1 cellular context compared by ENCODE assay signal in the genomic region with DNA sequence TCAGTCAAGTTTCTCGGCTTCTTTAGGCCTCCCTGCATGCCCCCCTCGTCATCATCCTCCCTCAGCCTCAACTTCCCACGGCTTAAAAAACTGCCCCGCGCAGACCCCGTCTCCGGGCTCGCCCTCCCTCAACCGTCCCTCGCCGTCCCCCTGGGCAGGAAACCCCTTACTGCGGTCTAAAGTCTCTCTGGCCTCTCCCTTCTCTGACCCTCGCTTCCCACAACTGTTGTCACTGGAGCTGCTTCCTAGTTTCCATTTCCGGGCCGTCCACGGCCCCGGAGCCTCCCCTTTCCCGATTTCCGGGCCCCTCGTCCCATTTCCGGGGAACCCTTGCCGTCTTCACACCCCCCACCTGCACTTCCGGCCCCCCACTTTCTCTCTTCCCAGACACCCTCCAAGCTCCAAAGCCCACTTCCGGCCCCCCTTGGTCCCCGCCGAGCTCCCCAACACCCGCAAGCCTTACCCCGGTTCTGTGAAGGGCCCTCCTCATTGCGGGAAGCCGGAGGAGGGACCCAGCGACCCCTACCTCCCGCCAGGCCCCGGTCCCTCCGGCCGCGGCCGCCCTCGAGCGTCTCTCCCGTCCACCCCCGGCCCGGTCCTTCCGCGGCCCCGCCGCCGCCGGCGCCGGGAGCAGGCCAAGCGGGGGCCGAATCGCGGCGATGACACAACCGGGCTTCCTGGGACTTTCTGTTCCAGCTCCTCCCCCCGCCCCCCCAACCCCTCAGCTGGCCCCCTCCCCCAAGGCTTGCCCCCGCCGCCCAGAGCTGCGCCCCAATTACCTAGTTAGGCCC.
TF ChIP-seq lines count a peak whose summit lies in the region.

No MANE protein-coding gene starts in this region.

TF ChIP-seq in K562, 482 proteins besides CTCF, POLR2A, EP300 and RAD21 (continued from another document and continues in another):
- TF ChIP-seq, protein P1, sequence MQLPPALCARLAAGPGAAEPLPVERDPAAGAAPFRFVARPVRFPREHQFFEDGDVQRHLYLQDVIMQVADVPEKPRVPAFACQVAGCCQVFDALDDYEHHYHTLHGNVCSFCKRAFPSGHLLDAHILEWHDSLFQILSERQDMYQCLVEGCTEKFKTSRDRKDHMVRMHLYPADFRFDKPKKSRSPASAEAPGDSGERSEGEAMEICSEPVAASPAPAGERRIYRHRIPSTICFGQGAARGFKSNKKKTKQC (CRISPR knock-in tag; IDR thresholded peaks at IDR 0.05) = no peak
- TF ChIP-seq, protein P2, sequence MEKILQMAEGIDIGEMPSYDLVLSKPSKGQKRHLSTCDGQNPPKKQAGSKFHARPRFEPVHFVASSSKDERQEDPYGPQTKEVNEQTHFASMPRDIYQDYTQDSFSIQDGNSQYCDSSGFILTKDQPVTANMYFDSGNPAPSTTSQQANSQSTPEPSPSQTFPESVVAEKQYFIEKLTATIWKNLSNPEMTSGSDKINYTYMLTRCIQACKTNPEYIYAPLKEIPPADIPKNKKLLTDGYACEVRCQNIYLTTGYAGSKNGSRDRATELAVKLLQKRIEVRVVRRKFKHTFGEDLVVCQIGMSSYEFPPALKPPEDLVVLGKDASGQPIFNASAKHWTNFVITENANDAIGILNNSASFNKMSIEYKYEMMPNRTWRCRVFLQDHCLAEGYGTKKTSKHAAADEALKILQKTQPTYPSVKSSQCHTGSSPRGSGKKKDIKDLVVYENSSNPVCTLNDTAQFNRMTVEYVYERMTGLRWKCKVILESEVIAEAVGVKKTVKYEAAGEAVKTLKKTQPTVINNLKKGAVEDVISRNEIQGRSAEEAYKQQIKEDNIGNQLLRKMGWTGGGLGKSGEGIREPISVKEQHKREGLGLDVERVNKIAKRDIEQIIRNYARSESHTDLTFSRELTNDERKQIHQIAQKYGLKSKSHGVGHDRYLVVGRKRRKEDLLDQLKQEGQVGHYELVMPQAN (IDR thresholded peaks at IDR 0.05; ENCODE audit: borderline replicate concordance) = peak; percentile 63
- 0 out of 4 replicates have a peak, but pooled peaks of 1 of the 2 experiments have one; percentile 9 for TF ChIP-seq MAZ (CRISPR knock-in tag; conservative IDR thresholded peaks at IDR 0.05 in 1 of 2, IDR thresholded peaks at IDR 0.05 in 1 of 2)
- no peak for TF ChIP-seq RFX1 (IDR thresholded peaks at IDR 0.05)
- TF ChIP-seq NFXL1 (CRISPR knock-in tag; IDR thresholded peaks at IDR 0.05) = no peak
- no peak for TF ChIP-seq NFYB (IDR thresholded peaks at IDR 0.05; ENCODE audit: extremely low read depth, insufficient read length)
- TF ChIP-seq CEBPG (CRISPR knock-in tag; IDR thresholded peaks at IDR 0.05) = no peak
- TF ChIP-seq CEBPG (tag; conservative IDR thresholded peaks at IDR 0.05 in 1 of 2, IDR thresholded peaks at IDR 0.05 in 1 of 2) = no peak
- TF ChIP-seq HDAC3 (IDR thresholded peaks at IDR 0.05; ENCODE audit: borderline replicate concordance, partially characterized antibody) = no peak
- peak in 1 of 2 experiments; percentile 58; a peak in 1 of 4 replicates for TF ChIP-seq TRIM24 (IDR thresholded peaks at IDR 0.05)
- no peak for TF ChIP-seq ARHGAP35 (IDR thresholded peaks at IDR 0.05; ENCODE audit: partially characterized antibody)
- TF ChIP-seq ZNF707 (CRISPR knock-in tag; conservative IDR thresholded peaks at IDR 0.05) = no peak
- no peak for TF ChIP-seq MAFG (tag; conservative IDR thresholded peaks at IDR 0.05)
- TF ChIP-seq, protein P3, sequence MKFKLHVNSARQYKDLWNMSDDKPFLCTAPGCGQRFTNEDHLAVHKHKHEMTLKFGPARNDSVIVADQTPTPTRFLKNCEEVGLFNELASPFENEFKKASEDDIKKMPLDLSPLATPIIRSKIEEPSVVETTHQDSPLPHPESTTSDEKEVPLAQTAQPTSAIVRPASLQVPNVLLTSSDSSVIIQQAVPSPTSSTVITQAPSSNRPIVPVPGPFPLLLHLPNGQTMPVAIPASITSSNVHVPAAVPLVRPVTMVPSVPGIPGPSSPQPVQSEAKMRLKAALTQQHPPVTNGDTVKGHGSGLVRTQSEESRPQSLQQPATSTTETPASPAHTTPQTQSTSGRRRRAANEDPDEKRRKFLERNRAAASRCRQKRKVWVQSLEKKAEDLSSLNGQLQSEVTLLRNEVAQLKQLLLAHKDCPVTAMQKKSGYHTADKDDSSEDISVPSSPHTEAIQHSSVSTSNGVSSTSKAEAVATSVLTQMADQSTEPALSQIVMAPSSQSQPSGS (CRISPR knock-in tag; IDR thresholded peaks at IDR 0.05) = no peak
- no peak for TF ChIP-seq FOXA3 (CRISPR knock-in tag; conservative IDR thresholded peaks at IDR 0.05 in 1 of 2, IDR thresholded peaks at IDR 0.05 in 1 of 2)
- TF ChIP-seq ZNF354B (CRISPR knock-in tag; IDR thresholded peaks at IDR 0.05) = no peak
- no peak for TF ChIP-seq CBX5 (IDR thresholded peaks at IDR 0.05; ENCODE audit: borderline replicate concordance, low read depth)
- TF ChIP-seq BHLHE40 (IDR thresholded peaks at IDR 0.05; ENCODE audit: low read length) = no peak
- no peak for TF ChIP-seq ZBTB8A (IDR thresholded peaks at IDR 0.05; ENCODE audit: partially characterized antibody)
- TF ChIP-seq RBFOX2 (IDR thresholded peaks at IDR 0.05; ENCODE audit: low read depth, low read length) = peak; percentile 75
- no peak for TF ChIP-seq CEBPB (tag; IDR thresholded peaks at IDR 0.05)
- no peak for TF ChIP-seq PTBP1 (IDR thresholded peaks at IDR 0.05; ENCODE audit: low read depth, low read length)
- TF ChIP-seq FOXK2 (conservative IDR thresholded peaks at IDR 0.05 in 1 of 2, IDR thresholded peaks at IDR 0.05 in 1 of 2; ENCODE audit: low read depth in 2 of 2) = 0 out of 4 replicates have a peak, but pooled peaks of 1 of the 2 experiments have one; percentile 21
- TF ChIP-seq, protein P4, sequence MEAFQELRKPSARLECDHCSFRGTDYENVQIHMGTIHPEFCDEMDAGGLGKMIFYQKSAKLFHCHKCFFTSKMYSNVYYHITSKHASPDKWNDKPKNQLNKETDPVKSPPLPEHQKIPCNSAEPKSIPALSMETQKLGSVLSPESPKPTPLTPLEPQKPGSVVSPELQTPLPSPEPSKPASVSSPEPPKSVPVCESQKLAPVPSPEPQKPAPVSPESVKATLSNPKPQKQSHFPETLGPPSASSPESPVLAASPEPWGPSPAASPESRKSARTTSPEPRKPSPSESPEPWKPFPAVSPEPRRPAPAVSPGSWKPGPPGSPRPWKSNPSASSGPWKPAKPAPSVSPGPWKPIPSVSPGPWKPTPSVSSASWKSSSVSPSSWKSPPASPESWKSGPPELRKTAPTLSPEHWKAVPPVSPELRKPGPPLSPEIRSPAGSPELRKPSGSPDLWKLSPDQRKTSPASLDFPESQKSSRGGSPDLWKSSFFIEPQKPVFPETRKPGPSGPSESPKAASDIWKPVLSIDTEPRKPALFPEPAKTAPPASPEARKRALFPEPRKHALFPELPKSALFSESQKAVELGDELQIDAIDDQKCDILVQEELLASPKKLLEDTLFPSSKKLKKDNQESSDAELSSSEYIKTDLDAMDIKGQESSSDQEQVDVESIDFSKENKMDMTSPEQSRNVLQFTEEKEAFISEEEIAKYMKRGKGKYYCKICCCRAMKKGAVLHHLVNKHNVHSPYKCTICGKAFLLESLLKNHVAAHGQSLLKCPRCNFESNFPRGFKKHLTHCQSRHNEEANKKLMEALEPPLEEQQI (IDR thresholded peaks at IDR 0.05) = no peak
- TF ChIP-seq TEAD2 (tag; IDR thresholded peaks at IDR 0.05) = no peak
- 0 out of 2 replicates have a peak, but pooled peaks have one; percentile 24 for TF ChIP-seq TOE1 (IDR thresholded peaks at IDR 0.05; ENCODE audit: borderline replicate concordance)
- no peak for TF ChIP-seq TOE1 (CRISPR knock-in tag; IDR thresholded peaks at IDR 0.05; ENCODE audit: borderline replicate concordance, low read depth)
- TF ChIP-seq EZH2 (IDR thresholded peaks at IDR 0.05; ENCODE audit: borderline replicate concordance, low read depth, low read length) = no peak
- TF ChIP-seq CHD1 (IDR thresholded peaks at IDR 0.05; ENCODE audit: low read length) = peak; percentile 39
- TF ChIP-seq, protein P5, sequence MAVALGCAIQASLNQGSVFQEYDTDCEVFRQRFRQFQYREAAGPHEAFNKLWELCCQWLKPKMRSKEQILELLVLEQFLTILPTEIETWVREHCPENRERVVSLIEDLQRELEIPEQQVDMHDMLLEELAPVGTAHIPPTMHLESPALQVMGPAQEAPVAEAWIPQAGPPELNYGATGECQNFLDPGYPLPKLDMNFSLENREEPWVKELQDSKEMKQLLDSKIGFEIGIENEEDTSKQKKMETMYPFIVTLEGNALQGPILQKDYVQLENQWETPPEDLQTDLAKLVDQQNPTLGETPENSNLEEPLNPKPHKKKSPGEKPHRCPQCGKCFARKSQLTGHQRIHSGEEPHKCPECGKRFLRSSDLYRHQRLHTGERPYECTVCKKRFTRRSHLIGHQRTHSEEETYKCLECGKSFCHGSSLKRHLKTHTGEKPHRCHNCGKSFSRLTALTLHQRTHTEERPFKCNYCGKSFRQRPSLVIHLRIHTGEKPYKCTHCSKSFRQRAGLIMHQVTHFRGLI (CRISPR knock-in tag; IDR thresholded peaks at IDR 0.05) = no peak
- TF ChIP-seq BRF1 (IDR thresholded peaks at IDR 0.05; ENCODE audit: borderline replicate concordance, extremely low read depth, insufficient read length) = no peak
- peak; percentile 52; the same call in 1 of the 2 replicates for TF ChIP-seq PHF8 (IDR thresholded peaks at IDR 0.05; ENCODE audit: borderline replicate concordance, low read length)
- no peak for TF ChIP-seq NR4A1 (CRISPR knock-in tag; IDR thresholded peaks at IDR 0.05)
- TF ChIP-seq NR4A1 (tag; IDR thresholded peaks at IDR 0.05) = no peak
- peak; percentile 88 to 95 for TF ChIP-seq ETV6 (IDR thresholded peaks at IDR 0.05; ENCODE audit: borderline replicate concordance in 1 of 2, low read depth in 2 of 2, low read length in 1 of 2)
- no peak for TF ChIP-seq ETV6 (CRISPR knock-in tag; IDR thresholded peaks at IDR 0.05; ENCODE audit: borderline replicate concordance)
- TF ChIP-seq ZNF561 (CRISPR knock-in tag; conservative IDR thresholded peaks at IDR 0.05) = no peak
- TF ChIP-seq NCOA1 (IDR thresholded peaks at IDR 0.05; ENCODE audit: low read depth) = peak; percentile 79
- TF ChIP-seq SLC30A9 (CRISPR knock-in tag; IDR thresholded peaks at IDR 0.05) = no peak
- TF ChIP-seq MYC (IDR thresholded peaks at IDR 0.05; ENCODE audit: low read depth, low read length) = peak; percentile 46; the same call in 1 of the 2 replicates
- TF ChIP-seq MYC (CRISPR knock-in tag; IDR thresholded peaks at IDR 0.05; ENCODE audit: borderline replicate concordance, low read depth) = no peak
- TF ChIP-seq, protein P6, sequence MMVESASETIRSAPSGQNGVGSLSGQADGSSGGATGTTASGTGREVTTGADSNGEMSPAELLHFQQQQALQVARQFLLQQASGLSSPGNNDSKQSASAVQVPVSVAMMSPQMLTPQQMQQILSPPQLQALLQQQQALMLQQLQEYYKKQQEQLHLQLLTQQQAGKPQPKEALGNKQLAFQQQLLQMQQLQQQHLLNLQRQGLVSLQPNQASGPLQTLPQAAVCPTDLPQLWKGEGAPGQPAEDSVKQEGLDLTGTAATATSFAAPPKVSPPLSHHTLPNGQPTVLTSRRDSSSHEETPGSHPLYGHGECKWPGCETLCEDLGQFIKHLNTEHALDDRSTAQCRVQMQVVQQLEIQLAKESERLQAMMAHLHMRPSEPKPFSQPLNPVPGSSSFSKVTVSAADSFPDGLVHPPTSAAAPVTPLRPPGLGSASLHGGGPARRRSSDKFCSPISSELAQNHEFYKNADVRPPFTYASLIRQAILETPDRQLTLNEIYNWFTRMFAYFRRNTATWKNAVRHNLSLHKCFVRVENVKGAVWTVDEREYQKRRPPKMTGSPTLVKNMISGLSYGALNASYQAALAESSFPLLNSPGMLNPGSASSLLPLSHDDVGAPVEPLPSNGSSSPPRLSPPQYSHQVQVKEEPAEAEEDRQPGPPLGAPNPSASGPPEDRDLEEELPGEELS (CRISPR knock-in tag; IDR thresholded peaks at IDR 0.05; ENCODE audit: borderline replicate concordance) = no peak
- TF ChIP-seq ZFX (CRISPR knock-in tag; IDR thresholded peaks at IDR 0.05) = peak; percentile 36
- peak; percentile 17 for TF ChIP-seq TAF9B (IDR thresholded peaks at IDR 0.05; ENCODE audit: partially characterized antibody)
- TF ChIP-seq ELF4 (CRISPR knock-in tag; IDR thresholded peaks at IDR 0.05) = peak; percentile 75
- TF ChIP-seq NR2C1 (IDR thresholded peaks at IDR 0.05) = peak; percentile 51
- peak; percentile 51; the same call in 1 of the 2 replicates for TF ChIP-seq NR2C1 (tag; IDR thresholded peaks at IDR 0.05)
- 0 out of 2 replicates have a peak, but pooled peaks have one; percentile 2 for TF ChIP-seq CREM (IDR thresholded peaks at IDR 0.05; ENCODE audit: low read depth)
- TF ChIP-seq CSDE1 (IDR thresholded peaks at IDR 0.05) = no peak
- no peak for TF ChIP-seq KAT2B (IDR thresholded peaks at IDR 0.05; ENCODE audit: low read depth, low read length)
- no peak for TF ChIP-seq ARID1B (IDR thresholded peaks at IDR 0.05)
- TF ChIP-seq FIP1L1 (IDR thresholded peaks at IDR 0.05; ENCODE audit: low read depth, low read length, poor library complexity, severe bottlenecking) = peak; percentile 3
- peak; percentile 8 for TF ChIP-seq CCNT2 (IDR thresholded peaks at IDR 0.05; ENCODE audit: borderline replicate concordance, extremely low read depth, insufficient read length, low read depth, low read length)
- TF ChIP-seq, protein P7, sequence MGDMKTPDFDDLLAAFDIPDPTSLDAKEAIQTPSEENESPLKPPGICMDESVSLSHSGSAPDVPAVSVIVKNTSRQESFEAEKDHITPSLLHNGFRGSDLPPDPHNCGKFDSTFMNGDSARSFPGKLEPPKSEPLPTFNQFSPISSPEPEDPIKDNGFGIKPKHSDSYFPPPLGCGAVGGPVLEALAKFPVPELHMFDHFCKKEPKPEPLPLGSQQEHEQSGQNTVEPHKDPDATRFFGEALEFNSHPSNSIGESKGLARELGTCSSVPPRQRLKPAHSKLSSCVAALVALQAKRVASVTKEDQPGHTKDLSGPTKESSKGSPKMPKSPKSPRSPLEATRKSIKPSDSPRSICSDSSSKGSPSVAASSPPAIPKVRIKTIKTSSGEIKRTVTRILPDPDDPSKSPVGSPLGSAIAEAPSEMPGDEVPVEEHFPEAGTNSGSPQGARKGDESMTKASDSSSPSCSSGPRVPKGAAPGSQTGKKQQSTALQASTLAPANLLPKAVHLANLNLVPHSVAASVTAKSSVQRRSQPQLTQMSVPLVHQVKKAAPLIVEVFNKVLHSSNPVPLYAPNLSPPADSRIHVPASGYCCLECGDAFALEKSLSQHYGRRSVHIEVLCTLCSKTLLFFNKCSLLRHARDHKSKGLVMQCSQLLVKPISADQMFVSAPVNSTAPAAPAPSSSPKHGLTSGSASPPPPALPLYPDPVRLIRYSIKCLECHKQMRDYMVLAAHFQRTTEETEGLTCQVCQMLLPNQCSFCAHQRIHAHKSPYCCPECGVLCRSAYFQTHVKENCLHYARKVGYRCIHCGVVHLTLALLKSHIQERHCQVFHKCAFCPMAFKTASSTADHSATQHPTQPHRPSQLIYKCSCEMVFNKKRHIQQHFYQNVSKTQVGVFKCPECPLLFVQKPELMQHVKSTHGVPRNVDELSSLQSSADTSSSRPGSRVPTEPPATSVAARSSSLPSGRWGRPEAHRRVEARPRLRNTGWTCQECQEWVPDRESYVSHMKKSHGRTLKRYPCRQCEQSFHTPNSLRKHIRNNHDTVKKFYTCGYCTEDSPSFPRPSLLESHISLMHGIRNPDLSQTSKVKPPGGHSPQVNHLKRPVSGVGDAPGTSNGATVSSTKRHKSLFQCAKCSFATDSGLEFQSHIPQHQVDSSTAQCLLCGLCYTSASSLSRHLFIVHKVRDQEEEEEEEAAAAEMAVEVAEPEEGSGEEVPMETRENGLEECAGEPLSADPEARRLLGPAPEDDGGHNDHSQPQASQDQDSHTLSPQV (IDR thresholded peaks at IDR 0.05) = no peak
- no peak for TF ChIP-seq SMAD1 (IDR thresholded peaks at IDR 0.05; ENCODE audit: low read depth, low read length, partially characterized antibody)
